ENCODE assay signal across 22 cellular contexts in the genomic region with DNA sequence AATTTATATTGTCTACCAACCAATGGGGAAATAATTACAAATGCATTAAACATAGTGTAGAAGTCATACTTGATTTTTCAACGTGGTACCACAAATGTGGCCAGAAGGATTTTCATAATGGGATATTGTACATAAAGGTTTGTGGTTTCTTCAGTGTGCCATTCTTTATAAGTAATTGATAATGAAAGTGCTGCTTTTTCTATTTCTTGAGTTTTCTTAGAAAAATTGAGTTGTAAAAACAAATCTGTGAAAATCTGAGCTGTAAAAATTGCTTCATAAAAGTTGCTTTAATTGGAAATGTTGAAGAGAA.
DNase-seq lines count a peak whose midpoint lies in the region; ATAC-seq, FAIRE-seq and TF ChIP-seq lines count a peak whose summit lies in the region.
"Had no signal": no experiment of that assay in that cellular context is flagged by ENCODE, and none has a peak within 500 bp of the region (broad histone marks: within the 10 kb centered on the region; RNA-seq: fewer than 3 reads in every experiment).

No MANE protein-coding gene starts in this region.

- no peak overlapping the region for H2AFZ ChIP-seq in HepG2 (ENCODE audit: low read length)

- peaks cover 9% of the 10 kb centered on the region for H3K4me1 Mint-ChIP-seq in type B pancreatic cell (ENCODE audit: unreplicated experiment)
- H3K4me1 Mint-ChIP-seq in activated naive CD8-positive, alpha-beta T cell treated with anti-CD3 and anti-CD28 coated beads for 36 hours = no peaks in the 10 kb centered on the region
- H3K4me1 Mint-ChIP-seq: activated naive CD4-positive, alpha-beta T cell treated with anti-CD3 and anti-CD28 coated beads, Interleukin-2, amount 50 U/mL, for 24 hours had no signal

- no peak overlapping the region for H3K27ac Mint-ChIP-seq in type B pancreatic cell
- no peak overlapping the region for H3K27ac Mint-ChIP-seq in activated naive CD8-positive, alpha-beta T cell treated with anti-CD3 and anti-CD28 coated beads for 36 hours
- H3K27ac Mint-ChIP-seq: activated CD4-positive, alpha-beta memory T cell treated with anti-CD3 and anti-CD28 coated beads for 36 hours; activated naive CD4-positive, alpha-beta T cell treated with anti-CD3 and anti-CD28 coated beads, Interleukin-2, amount 50 U/mL, for 24 hours; activated T-helper 2 cell treated with anti-CD3 and anti-CD28 coated beads, Interferon-gamma antibody, Interleukin-2, Interleukin-4, amounts not matched to agents 10 μg/mL and 5 μg/mL and 100 μg/mL, durations not matched to agents 14 hours and 24 hours and 36 hours; effector memory CD8-positive, alpha-beta T cell; nephron progenitor cell had no signal

- H3K27me3 ChIP-seq in HepG2 (ENCODE audit: control insufficient read depth in 1 of 2, insufficient read depth in 2 of 2, low read length in 2 of 2) (no peaks in the 10 kb centered on the region), right lobe of liver (no peaks in the 10 kb centered on the region)
- H3K27me3 ChIP-seq: colonic mucosa, ovary, tibial nerve had no signal

- no peak for FAIRE-seq in HepG2 (lab: Jason Lieb, UNC)
- FAIRE-seq: bronchial epithelial cell had no signal

- no peak overlapping the region for H3K4me2 ChIP-seq in HepG2 (ENCODE audit: low read depth, low read length)

- TF ChIP-seq EP300 in HepG2 (IDR thresholded peaks at IDR 0.05; ENCODE audit: low read depth in 2 of 2, low read length in 2 of 2) (no peak), HepG2 (CRISPR knock-in tag; IDR thresholded peaks at IDR 0.05; ENCODE audit: borderline replicate concordance) (no peak)

- H3K9ac ChIP-seq in HepG2 (ENCODE audit: insufficient read depth, low read depth, low read length) = no peak overlapping the region

- no peak overlapping the region for H3K27ac ChIP-seq in HepG2 (ENCODE audit: extremely low read length, insufficient read depth, low read length)
- no peak overlapping the region for H3K27ac ChIP-seq in right lobe of liver
- H3K27ac ChIP-seq in RWPE1 = no peak overlapping the region
- H3K27ac ChIP-seq: colonic mucosa, lower lobe of right lung, ovary, tibial nerve had no signal

- in situ Hi-C loops in HepG2 (cut with HindIII; ENCODE audit: extremely low pct_ligation_motif_present, low pct_unique_long_range_greater_than_20kb) = loop anchor here (5.0 to 25.0 kb wide), 2 partner anchors 184 to 694 kb away; no protein-coding TSS in a partner anchor

- no TSS peak for BruUV-seq in HepG2 (replicated peaks; lab: Mats Ljungman, UMichigan)

- H3K9me3 ChIP-seq in HepG2 (ENCODE audit: low read length) (no peaks in the 10 kb centered on the region), right lobe of liver (no peaks in the 10 kb centered on the region)
- H3K9me3 ChIP-seq: colonic mucosa, lower lobe of right lung, mucosa of descending colon, ovary, tibial nerve had no signal

- H3K4me1 ChIP-seq in HepG2 (ENCODE audit: insufficient read depth, low read length) = peaks cover 32% of the 10 kb centered on the region
- peaks cover 0 to 15% (median 0%) of the 10 kb centered on the region in 4 donors for H3K4me1 ChIP-seq in right lobe of liver
- H3K4me1 ChIP-seq: colonic mucosa, lower lobe of right lung, tibial nerve had no signal

- H3K36me3 Mint-ChIP-seq in type B pancreatic cell = no peaks in the 10 kb centered on the region
- H3K36me3 Mint-ChIP-seq in activated naive CD8-positive, alpha-beta T cell treated with anti-CD3 and anti-CD28 coated beads for 36 hours = no peaks in the 10 kb centered on the region
- H3K36me3 Mint-ChIP-seq: activated CD4-positive, alpha-beta memory T cell treated with anti-CD3 and anti-CD28 coated beads for 36 hours; activated naive CD4-positive, alpha-beta T cell treated with anti-CD3 and anti-CD28 coated beads, Interleukin-2, amount 50 U/mL, for 24 hours had no signal

- H3K79me2 ChIP-seq in HepG2 (ENCODE audit: insufficient read depth, low read length) = no peaks in the 10 kb centered on the region

- TF ChIP-seq CTCF in HepG2 (CRISPR knock-in tag; IDR thresholded peaks at IDR 0.05) (no peak), right lobe of liver (IDR thresholded peaks at IDR 0.05) (no peak), RWPE1 (conservative IDR thresholded peaks at IDR 0.05; ENCODE audit: low read depth) (peak; percentile 26; the same call in 1 of the 2 replicates), type B pancreatic cell (conservative IDR thresholded peaks at IDR 0.05) (peak; percentile 37)

- POLR2A ChIA-PET in HepG2 (lab: Yijun Ruan, JAX) (no interaction called here), RWPE1 (lab: Yijun Ruan, JAX; ENCODE audit: low non-redundant PET) (no interaction called here)

- H3K9me3 Mint-ChIP-seq in type B pancreatic cell = no peaks in the 10 kb centered on the region
- no peaks in the 10 kb centered on the region for H3K9me3 Mint-ChIP-seq in activated naive CD8-positive, alpha-beta T cell treated with anti-CD3 and anti-CD28 coated beads for 36 hours
- H3K9me3 Mint-ChIP-seq: activated CD4-positive, alpha-beta memory T cell treated with anti-CD3 and anti-CD28 coated beads for 36 hours; activated naive CD4-positive, alpha-beta T cell treated with anti-CD3 and anti-CD28 coated beads, Interleukin-2, amount 50 U/mL, for 24 hours; activated T-helper 2 cell treated with anti-CD3 and anti-CD28 coated beads, Interferon-gamma antibody, Interleukin-2, Interleukin-4, amounts not matched to agents 10 μg/mL and 5 μg/mL and 100 μg/mL, durations not matched to agents 14 hours and 24 hours and 36 hours; effector memory CD8-positive, alpha-beta T cell; nephron progenitor cell had no signal

- no peak overlapping the region for H3K4me3 Mint-ChIP-seq in type B pancreatic cell
- no peak overlapping the region for H3K4me3 Mint-ChIP-seq in activated naive CD8-positive, alpha-beta T cell treated with anti-CD3 and anti-CD28 coated beads for 36 hours
- H3K4me3 Mint-ChIP-seq: activated CD4-positive, alpha-beta memory T cell treated with anti-CD3 and anti-CD28 coated beads for 36 hours; activated naive CD4-positive, alpha-beta T cell treated with anti-CD3 and anti-CD28 coated beads, Interleukin-2, amount 50 U/mL, for 24 hours; effector memory CD8-positive, alpha-beta T cell; nephron progenitor cell had no signal

- no peak for TF ChIP-seq POLR2A in HepG2 (IDR thresholded peaks at IDR 0.05; ENCODE audit: insufficient read depth in 1 of 2, low read depth in 2 of 2, low read length in 2 of 2)
- TF ChIP-seq POLR2A in right lobe of liver (IDR thresholded peaks at IDR 0.05) = no peak

- TF ChIP-seq RAD21 in HepG2 (CRISPR knock-in tag; IDR thresholded peaks at IDR 0.05) = no peak

- peaks cover 0 to 7% of the 10 kb centered on the region in 2 experiments; a peak in 1 of 5 replicates for H3K36me3 ChIP-seq in HepG2 (replicated peaks in 1 of 2; ENCODE audit: control insufficient read depth in 1 of 2, insufficient read depth in 2 of 2, low read length in 2 of 2)
- peaks cover 0 to 4% (median under 1%) of the 10 kb centered on the region in 4 donors for H3K36me3 ChIP-seq in right lobe of liver
- H3K36me3 ChIP-seq: colonic mucosa, lower lobe of right lung, ovary, tibial nerve had no signal

- intact Hi-C loops in HepG2 (cut with micrococcal nuclease; ENCODE audit: unreplicated experiment) = loop anchor here (2.0 to 10.0 kb wide), 2 partner anchors 104 to 816 kb away; partner anchors contain the start of gene KYNU
- intact Hi-C loops in right lobe of liver (cut with DNase I) = no loop called here

- no peak overlapping the region for H3K4me3 ChIP-seq in HepG2 (replicated peaks in 1 of 3; ENCODE audit: insufficient read depth in 1 of 3, low read depth in 2 of 3, low read length in 3 of 3)
- no peak overlapping the region for H3K4me3 ChIP-seq in right lobe of liver
- H3K4me3 ChIP-seq: colonic mucosa, lower lobe of right lung, mucosa of descending colon, ovary, tibial nerve had no signal

- ATAC-seq in HepG2 = no peak
- no peak for ATAC-seq in right lobe of liver
- peak; percentile 6 for ATAC-seq in GM21737 (IDR thresholded peaks at IDR 0.05; ENCODE audit: unreplicated experiment)
- no peak for ATAC-seq in GM21786 (IDR thresholded peaks at IDR 0.05; ENCODE audit: unreplicated experiment)
- ATAC-seq in HG03280 (IDR thresholded peaks at IDR 0.05; ENCODE audit: unreplicated experiment) = no peak
- ATAC-seq: effector memory CD8-positive, alpha-beta T cell; lower lobe of right lung; mucosa of descending colon had no signal

- no peak for DNase-seq in HepG2 (ENCODE audit: low spot score)
- DNase-seq in right lobe of liver = no peak
- DNase-seq in RWPE1 (ENCODE audit: low spot score) = no peak
- no peak for DNase-seq in type B pancreatic cell (ENCODE audit: extremely low spot score, unreplicated experiment)
- no peak for DNase-seq in activated naive CD8-positive, alpha-beta T cell treated with anti-CD3 and anti-CD28 coated beads for 36 hours
- DNase-seq: Calu3; colonic mucosa; effector memory CD8-positive, alpha-beta T cell; lower lobe of right lung; mucosa of descending colon; NCI-H510A; nephron progenitor cell; ovary; T1000 had no signal

- no peaks in the 10 kb centered on the region for H4K20me1 ChIP-seq in HepG2 (ENCODE audit: insufficient read depth, low read length)

- peaks cover 4% of the 10 kb centered on the region for H3K27me3 Mint-ChIP-seq in type B pancreatic cell
- no peaks in the 10 kb centered on the region for H3K27me3 Mint-ChIP-seq in activated naive CD8-positive, alpha-beta T cell treated with anti-CD3 and anti-CD28 coated beads for 36 hours

- 20% methylated on average over 1 of the region's 1 CpG for WGBS in HepG2 (ENCODE audit: low lambda C conversion rate)
- 9% methylated on average over 1 of the region's 1 CpG for WGBS in right lobe of liver (ENCODE audit: insufficient coverage, low coverage, low lambda C conversion rate, missing lambda C conversion rate)

- CTCF ChIA-PET in HepG2 (lab: Yijun Ruan, JAX; ENCODE audit: low intra/inter-chr PET ratio, low total read pairs) = interaction anchor here (0.8 to 2.0 kb wide), 4 partner anchors 104 to 341 kb away, joined by 3 to 7 read pairs (median 6); no protein-coding TSS in a partner anchor
- CTCF ChIA-PET in RWPE1 (lab: Yijun Ruan, JAX) = interaction anchor here (1.1 kb wide), 1 partner anchor 298 kb away, joined by 4 read pairs; no protein-coding TSS in a partner anchor

TF ChIP-seq in HepG2, 621 proteins besides CTCF, POLR2A, EP300 and RAD21:
- TF ChIP-seq ZNF720 (CRISPR knock-in tag; IDR thresholded peaks at IDR 0.05) (no peak), ARID2 (CRISPR knock-in tag; IDR thresholded peaks at IDR 0.05; ENCODE audit: borderline replicate concordance) (0 out of 2 replicates have a peak, but pooled peaks have one; percentile 22)

Comparison
In these comparisons a context has a peak if more than half of its experiments do, and no peak if none do; other contexts are left out.
1. CTCF ChIP-seq: peak in RWPE1 (single experiment) and type B pancreatic cell (single experiment); none in HepG2 (single experiment) and right lobe of liver (0 of 4).